ENCODE assay signal across 1 cellular context in genomic region chr3:45075821-45076625, GRCh38.
TF ChIP-seq lines count a peak whose summit lies in the region.

No MANE protein-coding gene starts in this region.

TF ChIP-seq in GM23338, 12 proteins besides CTCF, POLR2A, EP300 and RAD21 (continued from another document):
- TF ChIP-seq, protein P1, sequence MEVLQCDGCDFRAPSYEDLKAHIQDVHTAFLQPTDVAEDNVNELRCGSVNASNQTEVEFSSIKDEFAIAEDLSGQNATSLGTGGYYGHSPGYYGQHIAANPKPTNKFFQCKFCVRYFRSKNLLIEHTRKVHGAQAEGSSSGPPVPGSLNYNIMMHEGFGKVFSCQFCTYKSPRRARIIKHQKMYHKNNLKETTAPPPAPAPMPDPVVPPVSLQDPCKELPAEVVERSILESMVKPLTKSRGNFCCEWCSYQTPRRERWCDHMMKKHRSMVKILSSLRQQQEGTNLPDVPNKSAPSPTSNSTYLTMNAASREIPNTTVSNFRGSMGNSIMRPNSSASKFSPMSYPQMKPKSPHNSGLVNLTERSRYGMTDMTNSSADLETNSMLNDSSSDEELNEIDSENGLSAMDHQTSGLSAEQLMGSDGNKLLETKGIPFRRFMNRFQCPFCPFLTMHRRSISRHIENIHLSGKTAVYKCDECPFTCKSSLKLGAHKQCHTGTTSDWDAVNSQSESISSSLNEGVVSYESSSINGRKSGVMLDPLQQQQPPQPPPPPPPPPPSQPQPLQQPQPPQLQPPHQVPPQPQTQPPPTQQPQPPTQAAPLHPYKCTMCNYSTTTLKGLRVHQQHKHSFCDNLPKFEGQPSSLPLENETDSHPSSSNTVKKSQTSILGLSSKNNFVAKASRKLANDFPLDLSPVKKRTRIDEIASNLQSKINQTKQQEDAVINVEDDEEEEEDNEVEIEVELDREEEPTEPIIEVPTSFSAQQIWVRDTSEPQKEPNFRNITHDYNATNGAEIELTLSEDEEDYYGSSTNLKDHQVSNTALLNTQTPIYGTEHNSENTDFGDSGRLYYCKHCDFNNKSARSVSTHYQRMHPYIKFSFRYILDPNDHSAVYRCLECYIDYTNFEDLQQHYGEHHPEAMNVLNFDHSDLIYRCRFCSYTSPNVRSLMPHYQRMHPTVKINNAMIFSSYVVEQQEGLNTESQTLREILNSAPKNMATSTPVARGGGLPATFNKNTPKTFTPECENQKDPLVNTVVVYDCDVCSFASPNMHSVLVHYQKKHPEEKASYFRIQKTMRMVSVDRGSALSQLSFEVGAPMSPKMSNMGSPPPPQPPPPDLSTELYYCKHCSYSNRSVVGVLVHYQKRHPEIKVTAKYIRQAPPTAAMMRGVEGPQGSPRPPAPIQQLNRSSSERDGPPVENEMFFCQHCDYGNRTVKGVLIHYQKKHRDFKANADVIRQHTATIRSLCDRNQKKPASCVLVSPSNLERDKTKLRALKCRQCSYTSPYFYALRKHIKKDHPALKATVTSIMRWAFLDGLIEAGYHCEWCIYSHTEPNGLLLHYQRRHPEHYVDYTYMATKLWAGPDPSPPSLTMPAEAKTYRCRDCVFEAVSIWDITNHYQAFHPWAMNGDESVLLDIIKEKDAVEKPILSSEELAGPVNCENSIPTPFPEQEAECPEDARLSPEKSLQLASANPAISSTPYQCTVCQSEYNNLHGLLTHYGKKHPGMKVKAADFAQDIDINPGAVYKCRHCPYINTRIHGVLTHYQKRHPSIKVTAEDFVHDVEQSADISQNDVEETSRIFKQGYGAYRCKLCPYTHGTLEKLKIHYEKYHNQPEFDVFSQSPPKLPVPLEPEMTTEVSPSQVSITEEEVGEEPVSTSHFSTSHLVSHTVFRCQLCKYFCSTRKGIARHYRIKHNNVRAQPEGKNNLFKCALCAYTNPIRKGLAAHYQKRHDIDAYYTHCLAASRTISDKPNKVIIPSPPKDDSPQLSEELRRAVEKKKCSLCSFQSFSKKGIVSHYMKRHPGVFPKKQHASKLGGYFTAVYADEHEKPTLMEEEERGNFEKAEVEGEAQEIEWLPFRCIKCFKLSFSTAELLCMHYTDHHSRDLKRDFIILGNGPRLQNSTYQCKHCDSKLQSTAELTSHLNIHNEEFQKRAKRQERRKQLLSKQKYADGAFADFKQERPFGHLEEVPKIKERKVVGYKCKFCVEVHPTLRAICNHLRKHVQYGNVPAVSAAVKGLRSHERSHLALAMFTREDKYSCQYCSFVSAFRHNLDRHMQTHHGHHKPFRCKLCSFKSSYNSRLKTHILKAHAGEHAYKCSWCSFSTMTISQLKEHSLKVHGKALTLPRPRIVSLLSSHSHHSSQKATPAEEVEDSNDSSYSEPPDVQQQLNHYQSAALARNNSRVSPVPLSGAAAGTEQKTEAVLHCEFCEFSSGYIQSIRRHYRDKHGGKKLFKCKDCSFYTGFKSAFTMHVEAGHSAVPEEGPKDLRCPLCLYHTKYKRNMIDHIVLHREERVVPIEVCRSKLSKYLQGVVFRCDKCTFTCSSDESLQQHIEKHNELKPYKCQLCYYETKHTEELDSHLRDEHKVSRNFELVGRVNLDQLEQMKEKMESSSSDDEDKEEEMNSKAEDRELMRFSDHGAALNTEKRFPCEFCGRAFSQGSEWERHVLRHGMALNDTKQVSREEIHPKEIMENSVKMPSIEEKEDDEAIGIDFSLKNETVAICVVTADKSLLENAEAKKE (CRISPR knock-in tag; IDR thresholded peaks at IDR 0.05) = no peak
- TF ChIP-seq CREB1 (CRISPR knock-in tag; IDR thresholded peaks at IDR 0.05; ENCODE audit: low read depth) = no peak
- TF ChIP-seq POLR2AphosphoS5 (IDR thresholded peaks at IDR 0.05; ENCODE audit: low read depth) = no peak
- no peak for TF ChIP-seq ZNF331 (CRISPR knock-in tag; IDR thresholded peaks at IDR 0.05; ENCODE audit: low read depth)
- TF ChIP-seq, protein P2, sequence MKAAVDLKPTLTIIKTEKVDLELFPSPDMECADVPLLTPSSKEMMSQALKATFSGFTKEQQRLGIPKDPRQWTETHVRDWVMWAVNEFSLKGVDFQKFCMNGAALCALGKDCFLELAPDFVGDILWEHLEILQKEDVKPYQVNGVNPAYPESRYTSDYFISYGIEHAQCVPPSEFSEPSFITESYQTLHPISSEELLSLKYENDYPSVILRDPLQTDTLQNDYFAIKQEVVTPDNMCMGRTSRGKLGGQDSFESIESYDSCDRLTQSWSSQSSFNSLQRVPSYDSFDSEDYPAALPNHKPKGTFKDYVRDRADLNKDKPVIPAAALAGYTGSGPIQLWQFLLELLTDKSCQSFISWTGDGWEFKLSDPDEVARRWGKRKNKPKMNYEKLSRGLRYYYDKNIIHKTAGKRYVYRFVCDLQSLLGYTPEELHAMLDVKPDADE (IDR thresholded peaks at IDR 0.05) = no peak
- no peak for TF ChIP-seq EZH2 (IDR thresholded peaks at IDR 0.05; ENCODE audit: low read depth, unreplicated experiment)
- no peak for TF ChIP-seq STAT1 (IDR thresholded peaks at IDR 0.05; ENCODE audit: unreplicated experiment)
- no peak for TF ChIP-seq EZH2phosphoT487 (IDR thresholded peaks at IDR 0.05; ENCODE audit: unreplicated experiment)
- TF ChIP-seq NANOG (IDR thresholded peaks at IDR 0.05; ENCODE audit: borderline replicate concordance) = no peak
